ENCODE assay signal across 8 cellular contexts in the genomic region with DNA sequence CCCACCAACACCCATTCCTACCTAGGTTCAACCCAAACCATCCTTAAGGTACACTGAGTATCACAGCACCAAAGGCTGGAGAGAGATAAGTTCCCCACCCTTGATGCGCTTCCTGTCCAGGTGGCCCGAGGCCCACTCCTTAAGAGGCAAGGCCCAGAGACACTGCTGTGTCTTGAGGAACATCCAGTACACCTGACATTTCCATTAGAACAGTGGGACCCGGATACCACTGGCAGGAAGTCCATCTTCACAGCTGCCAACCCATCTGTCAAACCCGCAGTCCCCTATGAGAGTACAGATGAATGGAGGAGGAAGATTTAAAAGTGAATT. TPM values are rescaled to one million over a fixed set of nuclear protein-coding genes. Genes with fewer than 3 reads are reported as not detected.
DNase-seq lines count a peak whose midpoint lies in the region; ATAC-seq and TF ChIP-seq lines count a peak whose summit lies in the region.

No MANE protein-coding gene starts in this region.

- peak overlapping the region; percentile 75 for H3K4me2 ChIP-seq in fibroblast of lung (ENCODE audit: extremely low read depth, insufficient read depth, low read length)

- H3K27me3 ChIP-seq in fibroblast of lung (ENCODE audit: control insufficient read depth, insufficient read depth, low read length) = no peaks in the 10 kb centered on the region

- H2AFZ ChIP-seq in fibroblast of lung (ENCODE audit: low read length) = peak overlapping the region; percentile 81

- H3K36me3 ChIP-seq in fibroblast of lung (ENCODE audit: control insufficient read depth, insufficient read depth, low read length) = no peaks in the 10 kb centered on the region

- no peaks in the 10 kb centered on the region for H3K4me1 ChIP-seq in fibroblast of lung (ENCODE audit: control insufficient read depth, extremely low read depth, insufficient read depth, low read length)

- CTCF ChIA-PET in RWPE1 (lab: Yijun Ruan, JAX) = interaction anchor here (0.5 to 1.0 kb wide), 2 partner anchors 25 to 359 kb away, joined by 3 to 4 read pairs; no protein-coding TSS in a partner anchor

- H3K4me3 ChIP-seq in fibroblast of lung (replicated peaks in 1 of 4; ENCODE audit: control extremely low read depth in 1 of 4, insufficient read depth in 1 of 4, low read depth in 3 of 4, low read length in 4 of 4) (peak overlapping the region; percentile 40 to 75 (median 67)), skeletal muscle cell (ENCODE audit: low read depth, low read length) (peak overlapping the region; percentile 63)

- POLR2A ChIA-PET in RWPE1 (lab: Yijun Ruan, JAX; ENCODE audit: low non-redundant PET) = no interaction called here

- peak overlapping the region; percentile 85 for H3K27ac ChIP-seq in RWPE1
- peak overlapping the region; percentile 87 for H3K27ac ChIP-seq in fibroblast of lung (ENCODE audit: insufficient read depth, low read length)

- H3K9ac ChIP-seq in fibroblast of lung (ENCODE audit: insufficient read depth, low read length) = peak overlapping the region; percentile 86

- no peaks in the 10 kb centered on the region for H4K20me1 ChIP-seq in fibroblast of lung (ENCODE audit: control insufficient read depth, extremely low read depth, insufficient read depth, low read length)

- ATAC-seq in HG02678 (IDR thresholded peaks at IDR 0.05; ENCODE audit: unreplicated experiment) = no peak

- no peak for TF ChIP-seq CTCF in RWPE1 (conservative IDR thresholded peaks at IDR 0.05; ENCODE audit: low read depth)
- TF ChIP-seq CTCF in fibroblast of lung (conservative IDR thresholded peaks at IDR 0.05 in 1 of 2, IDR thresholded peaks at IDR 0.05 in 1 of 2; ENCODE audit: low read depth in 1 of 2, low read length in 2 of 2) = no peak

- DNase-seq in GM19238 (ENCODE audit: insufficient read length, low spot score) = peak; percentile 14
- DNase-seq in RWPE1 (ENCODE audit: low spot score) = no peak
- no peak for DNase-seq in fibroblast of lung (ENCODE audit: low read depth in 2 of 2)
- DNase-seq in skeletal muscle cell (ENCODE audit: low read depth) = no peak
- no peak for DNase-seq in HuH-7.5 (ENCODE audit: low spot score)
- DNase-seq in RPMI8226 = no peak
- DNase-seq in NCI-H2196 treated with DMSO at 0.1 percent for 48 hours (lab: John Stamatoyannopoulos, UW; ENCODE audit: unreplicated experiment) = no peak

- H3K9me3 ChIP-seq in fibroblast of lung (ENCODE audit: control insufficient read depth, insufficient read depth, low read depth, low read length) = no peaks in the 10 kb centered on the region

- peaks cover 22% of the 10 kb centered on the region for H3K79me2 ChIP-seq in fibroblast of lung (ENCODE audit: control insufficient read depth, insufficient read depth, low read length)

RNA-seq across cellular contexts. Expression of a gene that starts 0.3 kb away (rescaled TPM):
- total RNA-seq in fibroblast of lung = 13.4 and 14.0 TPM in 2 replicates
- 16.4 and 17.6 TPM in 2 replicates for polyA plus RNA-seq in fibroblast of lung
- polyA plus RNA-seq in fibroblast of lung (2012) = 21.2 and 28.7 TPM in 2 replicates
- polyA minus RNA-seq in fibroblast of lung (ENCODE audit: low replicate concordance) = 1.7 and 10.3 TPM in 2 replicates

RNA-seq across cellular contexts. Expression of a gene that starts 23.5 kb away (rescaled TPM):
- total RNA-seq in fibroblast of lung = 16.2 and 19.2 TPM in 2 replicates
- 13.4 and 14.9 TPM in 2 replicates for polyA plus RNA-seq in fibroblast of lung
- polyA plus RNA-seq in fibroblast of lung (2012) = 14.1 and 15.0 TPM in 2 replicates
- polyA minus RNA-seq in fibroblast of lung (ENCODE audit: low replicate concordance) = 0.30 TPM in 1 of 2 replicates, not detected in the other
